1 cellular context compared by ENCODE assay signal in genomic region chrX:72273718-72274117, GRCh38.
TF ChIP-seq lines count a peak whose summit lies in the region.

No MANE protein-coding gene starts in this region.

TF ChIP-seq in HCT116, 20 proteins besides CTCF, POLR2A, EP300 and RAD21:
- TF ChIP-seq EZH2phosphoT487 (IDR thresholded peaks at IDR 0.05; ENCODE audit: borderline replicate concordance) (no peak), SIN3A (IDR thresholded peaks at IDR 0.05; ENCODE audit: low read depth) (no peak), YY1 (IDR thresholded peaks at IDR 0.05; ENCODE audit: extremely low read depth, insufficient replicate concordance, low read depth, low read length) (no peak), TCF7L2 (IDR thresholded peaks at IDR 0.05; ENCODE audit: borderline replicate concordance, extremely low read depth, insufficient read depth, insufficient read length) (no peak), JUND (IDR thresholded peaks at IDR 0.05) (no peak), CEBPB (IDR thresholded peaks at IDR 0.05; ENCODE audit: low read depth) (no peak), REST (IDR thresholded peaks at IDR 0.05; ENCODE audit: low read depth) (no peak), EZH2 (IDR thresholded peaks at IDR 0.05) (no peak), ZBTB33 (IDR thresholded peaks at IDR 0.05; ENCODE audit: extremely low read depth, insufficient replicate concordance, low read length) (no peak), ZFX (IDR thresholded peaks at IDR 0.05) (no peak), EGR1 (IDR thresholded peaks at IDR 0.05; ENCODE audit: low read depth) (no peak), ZNF274 (IDR thresholded peaks at IDR 0.05; ENCODE audit: low read depth, low read length) (no peak), ELF1 (IDR thresholded peaks at IDR 0.05; ENCODE audit: borderline replicate concordance, low read depth) (no peak), ATF3 (IDR thresholded peaks at IDR 0.05) (no peak), SP1 (IDR thresholded peaks at IDR 0.05; ENCODE audit: low read depth) (no peak), CBX3 (IDR thresholded peaks at IDR 0.05; ENCODE audit: low read depth) (no peak), MAX (IDR thresholded peaks at IDR 0.05) (no peak), SRF (IDR thresholded peaks at IDR 0.05; ENCODE audit: low read depth) (no peak), FOSL1 (IDR thresholded peaks at IDR 0.05; ENCODE audit: low read depth) (no peak)
